Comparison of ENCODE assay signal across 1 cellular context in the genomic region with DNA sequence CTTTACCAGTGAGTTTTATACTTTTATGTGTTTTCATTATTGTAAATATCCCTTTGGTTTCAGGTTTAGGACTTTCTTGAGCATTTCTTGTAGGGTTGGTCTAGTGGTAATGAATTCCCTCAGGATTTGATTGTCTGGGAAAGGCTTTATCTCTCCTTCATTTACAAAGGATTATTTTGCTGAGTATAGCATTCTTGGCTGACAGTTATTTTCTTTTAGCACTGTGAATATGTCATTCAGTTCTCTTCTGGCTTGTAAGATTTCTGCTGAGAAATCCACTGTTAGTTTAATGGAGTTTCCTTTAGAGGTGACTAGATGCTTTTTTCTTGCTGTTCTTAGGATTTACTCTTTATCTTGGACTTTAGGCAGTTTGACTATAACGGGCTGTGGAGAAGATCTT.
TF ChIP-seq lines count a peak whose summit lies in the region.

No MANE protein-coding gene starts in this region.

TF ChIP-seq in HEK293, 187 proteins besides CTCF, POLR2A, EP300 and RAD21 (continued from another document):
- TF ChIP-seq TRIM28 (IDR thresholded peaks at IDR 0.05; ENCODE audit: borderline replicate concordance, low read length) (peak; percentile 97), ZNF24 (tag by site-specific recombination; IDR thresholded peaks at IDR 0.05) (no peak), SETDB1 (IDR thresholded peaks at IDR 0.05; ENCODE audit: insufficient read length, low read length) (peak; percentile 99)
TF ChIP-seq in HEK293: peak in this region for 2.
